Comparison of ENCODE assay signal across 16 cellular contexts in genomic region chr20:16397053-16397452, GRCh38.
DNase-seq lines count a peak whose midpoint lies in the region; ATAC-seq and TF ChIP-seq lines count a peak whose summit lies in the region.
"Had no signal": no experiment of that assay in that cellular context is flagged by ENCODE, and none has a peak within 500 bp of the region (broad histone marks: within the 10 kb centered on the region; RNA-seq: fewer than 3 reads in every experiment).

No MANE protein-coding gene starts in this region.

- ATAC-seq in Right ventricle myocardium inferior (peak; percentile 88), GM21360 (IDR thresholded peaks at IDR 0.05; ENCODE audit: unreplicated experiment) (no peak), GM21529 (IDR thresholded peaks at IDR 0.05; ENCODE audit: unreplicated experiment) (no peak), GM19023 (IDR thresholded peaks at IDR 0.05; ENCODE audit: unreplicated experiment) (no peak)
- ATAC-seq: activated CD8-positive, alpha-beta T cell treated with anti-CD3 and anti-CD28 coated beads, Interleukin-2, amount 10 ng/mL, durations not matched to agents 7 days and 5 days; natural killer cell treated with Interleukin-12 subunit alpha and Interleukin-12 subunit beta and Interleukin-15 and Interleukin-18, amount 100 ng/mL, for 72 hours had no signal

- no peak overlapping the region for H3K27ac ChIP-seq in ovary

- TF ChIP-seq POLR2A in ovary (IDR thresholded peaks at IDR 0.05) = no peak

- H3K36me3 ChIP-seq in ovary = no peaks in the 10 kb centered on the region

- H3K27me3 ChIP-seq in ovary = no peaks in the 10 kb centered on the region

- no peak for TF ChIP-seq CTCF in ovary (IDR thresholded peaks at IDR 0.05)

- H3K4me1 ChIP-seq in ovary (ENCODE audit: insufficient read depth) = peaks cover 4% of the 10 kb centered on the region

- DNase-seq in AG08395 (ENCODE audit: low spot score) (peak; percentile 26), anterior cingulate cortex (lab: John Stamatoyannopoulos, UW) (peak in 50 of 58 donors; percentile 4 to 80 (median 48)), Right ventricle myocardium inferior (ENCODE audit: missing footprints) (no peak), ovary (peak; percentile 62 to 92 (median 82))
- DNase-seq in activated T-cell treated with anti-CD3 and anti-CD28 coated beads, Interleukin-2, amount 50 U/mL, for 48 hours = no peak
- DNase-seq: activated CD8-positive, alpha-beta T cell treated with anti-CD3 and anti-CD28 coated beads, Interleukin-2, amount 10 ng/mL, durations not matched to agents 7 days and 5 days; activated naive CD4-positive, alpha-beta T cell treated with Interleukin-2 at 50 U/mL for 16 hours; cortex of kidney; foreskin melanocyte; kidney glomerular epithelial cell; NCI-H1694; T-helper 9 cell had no signal

- H3K9me3 ChIP-seq in ovary = no peaks in the 10 kb centered on the region

- WGBS in ovary, 3 donors = 3 to 5% (median 4%) methylated on average over 4 of the region's 4 CpGs

- no peak for TF ChIP-seq EP300 in ovary (IDR thresholded peaks at IDR 0.05)

- intact Hi-C loops in Right ventricle myocardium inferior (cut with DNase I) (no loop called here), ovary (cut with DNase I) (no loop called here)

- H3K4me3 ChIP-seq in ovary = no peak overlapping the region

Comparison
In these comparisons a context has a peak if more than half of its experiments do, and no peak if none do; other contexts are left out.
1. DNase-seq: peak in AG08395 (single experiment), anterior cingulate cortex (50 of 58) and ovary (5 of 5); none in Right ventricle myocardium inferior (single experiment) and activated T-cell treated with anti-CD3 and anti-CD28 coated beads, Interleukin-2, amount 50 U/mL, for 48 hours (0 of 2).